In the genomic region with DNA sequence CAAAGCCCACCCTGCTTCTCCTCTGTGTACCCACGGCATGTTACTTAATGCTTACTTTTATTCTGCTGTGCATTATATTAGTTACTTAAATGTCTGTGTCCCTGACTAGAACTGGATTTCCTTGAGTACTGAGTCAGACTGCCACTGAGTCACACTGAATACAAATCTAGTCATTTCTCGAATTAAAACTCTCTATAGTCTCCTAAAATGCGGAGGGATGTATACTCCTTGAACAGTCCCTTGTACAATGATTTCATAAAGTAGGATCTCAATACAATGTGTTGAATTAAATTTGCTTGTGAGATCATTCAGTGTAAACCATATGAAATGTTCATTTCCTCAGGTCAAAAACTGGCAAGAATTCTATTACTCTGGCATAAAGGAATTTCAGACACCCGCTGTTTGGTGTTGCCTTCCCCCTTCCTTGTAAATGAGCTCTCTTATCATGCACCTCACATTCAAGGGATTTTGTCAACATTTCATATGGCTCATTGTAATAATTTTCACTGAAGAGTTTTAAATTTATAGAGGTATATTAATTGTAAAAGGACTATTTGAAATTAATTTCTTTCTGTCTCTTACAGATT, we compare ENCODE assay signal across 13 cellular contexts. TPM values are rescaled to one million over a fixed set of nuclear protein-coding genes. Genes with fewer than 3 reads are reported as not detected.
A peak's percentile ranks its signal among the peaks of the same experiment; 100 is the strongest.
DNase-seq lines count a peak whose midpoint lies in the region; ATAC-seq and TF ChIP-seq lines count a peak whose summit lies in the region.
"Had no signal": no experiment of that assay in that cellular context is flagged by ENCODE, and none has a peak within 500 bp of the region (broad histone marks: within the 10 kb centered on the region; RNA-seq: fewer than 3 reads in every experiment).

No MANE protein-coding gene starts in this region.

- no peaks in the 10 kb centered on the region for H3K9me3 ChIP-seq in heart right ventricle
- no peaks in the 10 kb centered on the region for H3K9me3 ChIP-seq in PC-3 (ENCODE audit: low read length)
- no peaks in the 10 kb centered on the region for H3K9me3 ChIP-seq in tibial artery

- peaks cover 0 to 41% (median 16%) of the 10 kb centered on the region in 9 donors for H3K4me1 ChIP-seq in heart right ventricle
- peaks cover 28% of the 10 kb centered on the region for H3K4me1 ChIP-seq in PC-3 (ENCODE audit: insufficient read depth, low read length)
- peaks cover 0 to 26% (median 0%) of the 10 kb centered on the region in 4 donors for H3K4me1 ChIP-seq in tibial artery

- TF ChIP-seq CTCF in heart right ventricle (IDR thresholded peaks at IDR 0.05): no peak
- no peak for TF ChIP-seq CTCF in PC-3 (conservative IDR thresholded peaks at IDR 0.05; ENCODE audit: low read depth, low read length)
- TF ChIP-seq CTCF in epithelial cell of esophagus (IDR thresholded peaks at IDR 0.05; ENCODE audit: insufficient read depth, low read depth, low read length, missing control alignments): no peak
- no peak for TF ChIP-seq CTCF in tibial artery (IDR thresholded peaks at IDR 0.05)

- no peak for ATAC-seq in heart right ventricle
- ATAC-seq in left ventricle myocardium superior: no peak
- peak; percentile 76 for ATAC-seq in PC-3

- no peaks in the 10 kb centered on the region for H3F3A ChIP-seq in PC-3 (ENCODE audit: low read length, unreplicated experiment)

- H3K36me3 ChIP-seq in heart right ventricle (no peaks in the 10 kb centered on the region), PC-3 (ENCODE audit: low read depth, low read length) (no peaks in the 10 kb centered on the region), tibial artery (no peaks in the 10 kb centered on the region)

- peak overlapping the region in 7 of 10 donors; percentile 9 to 59 (median 37) for H3K27ac ChIP-seq in heart right ventricle
- peak overlapping the region; percentile 6; the same call in 1 of the 2 replicates for H3K27ac ChIP-seq in PC-3 (ENCODE audit: low read length)
- peak overlapping the region; percentile 36 to 48 for H3K27ac ChIP-seq in tibial artery

- POLR2A ChIA-PET in PC-3 (lab: Charles Lee; ENCODE audit: unreplicated experiment): no interaction called here

- H3K27me3 Mint-ChIP-seq in activated T-helper 2 cell treated with anti-CD3 and anti-CD28 coated beads, Interferon-gamma antibody, Interleukin-2, Interleukin-4, amounts not matched to agents 10 μg/mL and 5 μg/mL and 100 μg/mL, durations not matched to agents 14 hours and 24 hours and 36 hours (ENCODE audit: low read depth): peaks cover 30% of the 10 kb centered on the region

- intact Hi-C loops in heart right ventricle (cut with DNase I) (loop anchor here in 1 of 10 donors (2.0 kb wide), 1 partner anchor 13 kb away; no protein-coding TSS in a partner anchor), left ventricle myocardium superior (cut with micrococcal nuclease) (no loop called here), PC-3 (cut with micrococcal nuclease) (loop anchor here (2.0 kb wide), 1 partner anchor 13 kb away; no protein-coding TSS in a partner anchor), tibial artery (cut with DNase I; ENCODE audit: low total_unique reads) (no loop called here)
- intact Hi-C loops in activated T-helper 2 cell treated with anti-CD3 and anti-CD28 coated beads, Interferon-gamma antibody, Interleukin-2, Interleukin-4, amounts not matched to agents 10 μg/mL and 5 μg/mL and 100 μg/mL, durations not matched to agents 14 hours and 24 hours and 36 hours (cut with micrococcal nuclease): no loop called here

- CTCF ChIA-PET in PC-3 (lab: Charles Lee): no interaction called here

- H3K79me2 ChIP-seq in PC-3 (ENCODE audit: low read length): no peaks in the 10 kb centered on the region

- no peaks in the 10 kb centered on the region for H3K9me3 Mint-ChIP-seq in activated T-helper 2 cell treated with anti-CD3 and anti-CD28 coated beads, Interferon-gamma antibody, Interleukin-2, Interleukin-4, amounts not matched to agents 10 μg/mL and 5 μg/mL and 100 μg/mL, durations not matched to agents 14 hours and 24 hours and 36 hours
- H3K9me3 Mint-ChIP-seq: brain; IgD-negative memory B cell; nephron progenitor cell; T-helper 2 cell treated with Interferon-gamma antibody and Interleukin-4, amounts not matched to agents 5 μg/mL and 100 μg/mL, for 36 hours had no signal

- peaks cover 12% of the 10 kb centered on the region for H3K4me1 Mint-ChIP-seq in activated T-helper 2 cell treated with anti-CD3 and anti-CD28 coated beads, Interferon-gamma antibody, Interleukin-2, Interleukin-4, amounts not matched to agents 10 μg/mL and 5 μg/mL and 100 μg/mL, durations not matched to agents 14 hours and 24 hours and 36 hours (ENCODE audit: low read depth)
- H3K4me1 Mint-ChIP-seq: IgD-negative memory B cell had no signal

- H3K9ac ChIP-seq in PC-3 (ENCODE audit: low read length): no peak overlapping the region

- H3K4me2 ChIP-seq in PC-3 (ENCODE audit: low read length): peak overlapping the region; percentile 75

- no peak overlapping the region for H3K27ac Mint-ChIP-seq in activated T-helper 2 cell treated with anti-CD3 and anti-CD28 coated beads, Interferon-gamma antibody, Interleukin-2, Interleukin-4, amounts not matched to agents 10 μg/mL and 5 μg/mL and 100 μg/mL, durations not matched to agents 14 hours and 24 hours and 36 hours
- H3K27ac Mint-ChIP-seq: brain; IgD-negative memory B cell; nephron progenitor cell; T-helper 2 cell treated with Interferon-gamma antibody and Interleukin-4, amounts not matched to agents 5 μg/mL and 100 μg/mL, for 36 hours had no signal

- 66 to 73% methylated on average over 4 of the region's 4 CpGs for WGBS in heart right ventricle, 2 donors

- H3K4me3 ChIP-seq in heart right ventricle (no peak overlapping the region), PC-3 (ENCODE audit: low read length) (peak overlapping the region; percentile 13; the same call in 1 of the 2 replicates), epithelial cell of esophagus (ENCODE audit: low read length) (no peak overlapping the region), tibial artery (no peak overlapping the region)

- H4K20me1 ChIP-seq in PC-3 (ENCODE audit: low read length): no peaks in the 10 kb centered on the region

- H3K9me2 ChIP-seq in PC-3 (replicated peaks; ENCODE audit: low read length): no peaks in the 10 kb centered on the region

- H3K4me3 Mint-ChIP-seq in activated T-helper 2 cell treated with anti-CD3 and anti-CD28 coated beads, Interferon-gamma antibody, Interleukin-2, Interleukin-4, amounts not matched to agents 10 μg/mL and 5 μg/mL and 100 μg/mL, durations not matched to agents 14 hours and 24 hours and 36 hours (ENCODE audit: low read depth): no peak overlapping the region
- H3K4me3 Mint-ChIP-seq: brain; IgD-negative memory B cell; nephron progenitor cell; T-helper 2 cell treated with Interferon-gamma antibody and Interleukin-4, amounts not matched to agents 5 μg/mL and 100 μg/mL, for 36 hours had no signal

- no TSS peak for BruUV-seq in PC-3 (replicated peaks; lab: Mats Ljungman, UMichigan)

- DNase-seq in heart right ventricle (no peak), left ventricle myocardium superior (no peak), PC-3 (peak; percentile 59), epithelial cell of esophagus (ENCODE audit: low read depth) (peak; percentile 74), tibial artery (no peak), occipital lobe (lab: John Stamatoyannopoulos, UW) (no peak), islet precursor cell (no peak)
- no peak for DNase-seq in activated T-helper 2 cell treated with anti-CD3 and anti-CD28 coated beads, Interferon-gamma antibody, Interleukin-2, Interleukin-4, amounts not matched to agents 10 μg/mL and 5 μg/mL and 100 μg/mL, durations not matched to agents 14 hours and 24 hours and 36 hours (ENCODE audit: low spot score)
- DNase-seq: NCI-H2081 treated with DMSO at 0.1 percent for 48 hours, nephron progenitor cell had no signal

- H3K27me3 ChIP-seq in heart right ventricle (no peaks in the 10 kb centered on the region), PC-3 (ENCODE audit: low read length) (no peaks in the 10 kb centered on the region), tibial artery (no peaks in the 10 kb centered on the region)

- no peaks in the 10 kb centered on the region for H3K36me3 Mint-ChIP-seq in activated T-helper 2 cell treated with anti-CD3 and anti-CD28 coated beads, Interferon-gamma antibody, Interleukin-2, Interleukin-4, amounts not matched to agents 10 μg/mL and 5 μg/mL and 100 μg/mL, durations not matched to agents 14 hours and 24 hours and 36 hours (ENCODE audit: low read depth)
- H3K36me3 Mint-ChIP-seq: brain, IgD-negative memory B cell had no signal

- peak overlapping the region; percentile 47 for H2AFZ ChIP-seq in PC-3 (ENCODE audit: low read length)

RNA-seq across cellular contexts. Expression of a gene that starts 17.4 kb away (rescaled TPM):
- total RNA-seq in heart right ventricle (1 to 10 TPM; 6.0 to 9.4 (median 7.8) TPM), left ventricle myocardium superior (11.3 TPM), PC-3 (2014; rRNA removed) (2.2 and 2.8 TPM in 2 replicates), occipital lobe (10.6 TPM)
- 1 to 10 TPM; 4.1 to 7.0 TPM for polyA plus RNA-seq in heart right ventricle
- total RNA-seq in activated T-helper 2 cell treated with anti-CD3 and anti-CD28 coated beads, Interferon-gamma antibody, Interleukin-2, Interleukin-4, amounts not matched to agents 10 μg/mL and 5 μg/mL and 100 μg/mL, durations not matched to agents 14 hours and 24 hours and 36 hours: 5.5 and 5.6 TPM in 2 replicates

Comparison
In these comparisons a context has a peak if more than half of its experiments do, and no peak if none do; other contexts are left out.
1. DNase-seq: peak in PC-3 (single experiment) and epithelial cell of esophagus (single experiment); none in heart right ventricle (0 of 2), left ventricle myocardium superior (single experiment), tibial artery (0 of 2), occipital lobe (single experiment), activated T-helper 2 cell treated with anti-CD3 and anti-CD28 coated beads, Interferon-gamma antibody, Interleukin-2, Interleukin-4, amounts not matched to agents 10 μg/mL and 5 μg/mL and 100 μg/mL, durations not matched to agents 14 hours and 24 hours and 36 hours (single experiment) and islet precursor cell (single experiment).
2. Peak in every context shown above with its lines, with median percentiles within 50 percentile points of each other: H3K27ac ChIP-seq.